Comparison of ENCODE assay signal across 18 cellular contexts in the genomic region with DNA sequence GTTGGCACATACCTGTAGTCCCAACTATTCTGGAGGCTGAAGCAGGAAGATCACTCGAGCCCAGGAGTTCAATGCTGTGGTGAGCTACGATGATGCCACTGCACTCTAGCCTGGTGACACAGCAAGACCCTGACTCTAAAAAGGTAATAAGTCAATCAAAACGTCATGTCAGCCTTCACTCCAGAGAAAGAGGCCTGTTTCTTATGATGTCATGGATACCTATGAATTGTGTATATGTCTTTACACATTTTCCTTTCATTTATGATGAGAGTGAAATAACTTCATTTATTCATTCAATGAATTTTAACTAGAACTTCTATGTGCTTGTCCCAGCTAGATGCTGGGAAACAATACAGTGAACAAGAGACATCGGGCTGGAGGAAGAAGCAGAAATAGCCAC.
"Had no signal": no experiment of that assay in that cellular context is flagged by ENCODE, and none has a peak within 500 bp of the region (broad histone marks: within the 10 kb centered on the region; RNA-seq: fewer than 3 reads in every experiment).

No MANE protein-coding gene starts in this region.

- H3K4me3 ChIP-seq: gastroesophageal sphincter, heart left ventricle, lower lobe of right lung, tibial artery had no signal

- H3K4me1 ChIP-seq: lower lobe of right lung, tibial artery had no signal

- H3K4me3 Mint-ChIP-seq: activated CD4-positive, alpha-beta T cell treated with anti-CD3 and anti-CD28 coated beads, Interleukin-2, amount 10 ng/mL, durations not matched to agents 7 days and 5 days; activated naive CD4-positive, alpha-beta T cell treated with anti-CD3 and anti-CD28 coated beads, Interleukin-2, amount 50 U/mL, for 24 hours; activated T-cell treated with anti-CD3 and anti-CD28 coated beads, Interleukin-2, amount 50 U/mL, for 24 hours; dendritic cell treated with granulocyte-macrophage colony-stimulating factor and Interleukin-4, amounts not matched to agents 40 ng/mL and 50 ng/mL, for 4 days had no signal

- H3K9me3 Mint-ChIP-seq: activated CD4-positive, alpha-beta T cell treated with anti-CD3 and anti-CD28 coated beads, Interleukin-2, amount 10 ng/mL, durations not matched to agents 7 days and 5 days; activated naive CD4-positive, alpha-beta T cell treated with anti-CD3 and anti-CD28 coated beads, Interleukin-2, amount 50 U/mL, for 24 hours; activated T-cell treated with anti-CD3 and anti-CD28 coated beads, Interleukin-2, amount 50 U/mL, for 24 hours; dendritic cell treated with granulocyte-macrophage colony-stimulating factor and Interleukin-4, amounts not matched to agents 40 ng/mL and 50 ng/mL, for 4 days; stimulated activated naive B cell treated with anti-CD40 and anti-IgM and Interleukin-4, amounts not matched to agents 10 μg/mL and 1 μg/mL and 100 μg/mL, for 72 hours had no signal

- H3K36me3 ChIP-seq: gastroesophageal sphincter, heart left ventricle, lower lobe of right lung, tibial artery had no signal

- DNase-seq: activated CD4-positive, alpha-beta T cell treated with anti-CD3 and anti-CD28 coated beads, Interleukin-2, amount 10 ng/mL, durations not matched to agents 7 days and 5 days; activated CD8-positive, alpha-beta T cell treated with anti-CD3 and anti-CD28 coated beads, Interleukin-2, amount 10 ng/mL, durations not matched to agents 7 days and 5 days; activated gamma-delta T cell; activated T-cell treated with anti-CD3 and anti-CD28 coated beads, Interleukin-2, amount 50 U/mL, for 24 hours; effector CD8-positive, alpha-beta T cell; heart left ventricle; lower lobe of right lung; occipital lobe; retina; stimulated activated naive B cell treated with anti-CD40 and anti-IgM and Interleukin-4, amounts not matched to agents 10 μg/mL and 1 μg/mL and 100 μg/mL, for 72 hours; SW 1271; T1000 had no signal

- H3K9me3 ChIP-seq: gastroesophageal sphincter, heart left ventricle, lower lobe of right lung, tibial artery had no signal

- H3K36me3 Mint-ChIP-seq: activated naive CD4-positive, alpha-beta T cell treated with anti-CD3 and anti-CD28 coated beads, Interleukin-2, amount 50 U/mL, for 24 hours; stimulated activated naive B cell treated with anti-CD40 and anti-IgM and Interleukin-4, amounts not matched to agents 10 μg/mL and 1 μg/mL and 100 μg/mL, for 72 hours had no signal

- H3K27ac Mint-ChIP-seq: activated naive CD4-positive, alpha-beta T cell treated with anti-CD3 and anti-CD28 coated beads, Interleukin-2, amount 50 U/mL, for 24 hours; dendritic cell treated with granulocyte-macrophage colony-stimulating factor and Interleukin-4, amounts not matched to agents 40 ng/mL and 50 ng/mL, for 4 days; stimulated activated naive B cell treated with anti-CD40 and anti-IgM and Interleukin-4, amounts not matched to agents 10 μg/mL and 1 μg/mL and 100 μg/mL, for 72 hours had no signal

- ATAC-seq: activated CD4-positive, CD25-positive, alpha-beta regulatory T cell treated with anti-CD3 and anti-CD28 coated beads, Interleukin-2, amount 50 U/mL, for 24 hours; esophagus mucosa; gastroesophageal sphincter; heart left ventricle; lower lobe of right lung had no signal

- H3K27ac ChIP-seq: gastroesophageal sphincter, heart left ventricle, lower lobe of right lung, tibial artery had no signal

- H3K27me3 ChIP-seq: gastroesophageal sphincter, heart left ventricle, tibial artery had no signal
